8 cellular contexts compared by ENCODE assay signal in the genomic region with DNA sequence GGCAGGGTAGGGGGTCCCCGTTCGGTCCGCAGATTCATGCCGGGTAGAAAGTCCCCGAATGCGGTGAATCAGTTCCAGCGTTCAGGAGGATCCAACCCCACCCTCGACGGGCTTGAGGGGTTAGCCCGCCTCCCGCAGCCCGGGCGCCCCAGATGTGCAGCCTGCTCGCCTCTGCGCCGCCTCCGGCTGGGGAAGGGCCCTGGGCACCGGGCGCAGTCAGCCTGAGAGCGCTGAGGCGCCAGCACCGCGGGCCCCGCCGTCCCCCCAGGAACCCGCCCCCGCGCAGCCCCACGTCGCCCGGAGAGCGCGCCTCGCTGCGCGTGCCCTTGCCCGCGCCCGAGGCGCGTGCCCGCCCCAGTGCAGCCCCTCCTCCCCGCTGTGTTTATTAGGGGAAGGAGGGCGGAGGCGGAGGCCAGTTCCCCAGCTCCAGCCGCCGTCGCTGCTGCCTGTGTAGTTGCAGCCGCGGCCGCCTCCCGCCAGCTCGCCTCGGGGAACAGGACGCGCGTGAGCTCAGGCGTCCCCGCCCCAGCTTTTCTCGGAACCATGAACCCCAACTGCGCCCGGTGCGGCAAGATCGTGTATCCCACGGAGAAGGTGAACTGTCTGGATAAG. TPM values are rescaled to one million over a fixed set of nuclear protein-coding genes. Genes with fewer than 3 reads are reported as not detected.
DNase-seq lines count a peak whose midpoint lies in the region; ATAC-seq and TF ChIP-seq lines count a peak whose summit lies in the region.

A gene with protein sequence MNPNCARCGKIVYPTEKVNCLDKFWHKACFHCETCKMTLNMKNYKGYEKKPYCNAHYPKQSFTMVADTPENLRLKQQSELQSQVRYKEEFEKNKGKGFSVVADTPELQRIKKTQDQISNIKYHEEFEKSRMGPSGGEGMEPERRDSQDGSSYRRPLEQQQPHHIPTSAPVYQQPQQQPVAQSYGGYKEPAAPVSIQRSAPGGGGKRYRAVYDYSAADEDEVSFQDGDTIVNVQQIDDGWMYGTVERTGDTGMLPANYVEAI (plus strand): TSS at position 412 of the 612 bp plus-strand sequence. CDS start 132 bp downstream, at position 544.

- CTCF ChIA-PET in PC-3 (lab: Charles Lee), result no interaction called here

- H3K9me3 ChIP-seq in HUES48 (ENCODE audit: control insufficient read depth, insufficient read depth, low read length) (no peaks in the 10 kb centered on the region), PC-3 (ENCODE audit: low read length) (no peaks in the 10 kb centered on the region)

- no peak for TF ChIP-seq CTCF in PC-3 (conservative IDR thresholded peaks at IDR 0.05; ENCODE audit: low read depth, low read length)

- peak within 1 kb of the TSS; percentile 100 for H3K4me3 ChIP-seq in HUES48 (ENCODE audit: low read depth, low read length)
- H3K4me3 ChIP-seq in PC-3 (ENCODE audit: low read length), result peak within 1 kb of the TSS; percentile 98

- no TSS peak for BruUV-seq in PC-3 (replicated peaks; lab: Mats Ljungman, UMichigan)

- peaks cover 15% of the 10 kb centered on the region for H4K20me1 ChIP-seq in PC-3 (ENCODE audit: low read length)

- peaks cover 48% of the 10 kb centered on the region for H3K79me2 ChIP-seq in PC-3 (ENCODE audit: low read length)

- H2AFZ ChIP-seq in PC-3 (ENCODE audit: low read length), result peak within 1 kb of the TSS; percentile 91

- no peaks in the 10 kb centered on the region for H3K9me2 ChIP-seq in PC-3 (replicated peaks; ENCODE audit: low read length)

- H3K36me3 ChIP-seq in HUES48 (ENCODE audit: control insufficient read depth, insufficient read depth, low read length) (peaks cover 6% of the 10 kb centered on the region), PC-3 (ENCODE audit: low read depth, low read length) (no peaks in the 10 kb centered on the region)

- no peaks in the 10 kb centered on the region for H3K27me3 ChIP-seq in HUES48 (ENCODE audit: control insufficient read depth, insufficient read depth, low read length)
- no peaks in the 10 kb centered on the region for H3K27me3 ChIP-seq in PC-3 (ENCODE audit: low read length)

- peak within 1 kb of the TSS; percentile 89 for H3K9ac ChIP-seq in HUES48 (ENCODE audit: low read depth, low read length)
- H3K9ac ChIP-seq in PC-3 (ENCODE audit: low read length), result peak within 1 kb of the TSS; percentile 77

- H3K27ac ChIP-seq in HUES48 (ENCODE audit: low read depth, low read length) (peak within 1 kb of the TSS; percentile 96), PC-3 (ENCODE audit: low read length) (peak within 1 kb of the TSS; percentile 29), epithelial cell of prostate (peak within 1 kb of the TSS; percentile 89)

- DNase-seq in CMK (ENCODE audit: low read depth) (peak; percentile 83), PC-3 (peak; percentile 83), activated T-cell treated with anti-CD3 and anti-CD28 coated beads for 4 hours (peak; percentile 74), epithelial cell of prostate (ENCODE audit: low read depth, low spot score) (no peak), mucosa of gallbladder (ENCODE audit: low spot score) (peak; percentile 89)
- DNase-seq in stimulated activated CD8-positive, alpha-beta memory T cell treated with anti-CD3 and anti-CD28 coated beads, Interleukin-4, amount 100 ng/mL, for 4 hours (ENCODE audit: low read depth in 2 of 2, low spot score in 1 of 2), result peak; percentile 73 to 74

- H3K4me1 ChIP-seq in HUES48 (ENCODE audit: control insufficient read depth, insufficient read depth, low read length), result peaks cover 40% of the 10 kb centered on the region
- H3K4me1 ChIP-seq in PC-3 (ENCODE audit: insufficient read depth, low read length), result peaks cover 25% of the 10 kb centered on the region

- ATAC-seq in GM19468 (IDR thresholded peaks at IDR 0.05; ENCODE audit: extremely low read depth, unreplicated experiment), result peak; percentile 40
- peak; percentile 71 for ATAC-seq in PC-3

- no peaks in the 10 kb centered on the region for H3F3A ChIP-seq in PC-3 (ENCODE audit: low read length, unreplicated experiment)

- POLR2A ChIA-PET in PC-3 (lab: Charles Lee; ENCODE audit: unreplicated experiment), result no interaction called here

- intact Hi-C loops in PC-3 (cut with micrococcal nuclease), result no loop called here

- peak within 1 kb of the TSS; percentile 90 for H3K4me2 ChIP-seq in PC-3 (ENCODE audit: low read length)

RNA-seq across cellular contexts. Expression of the gene that starts here (rescaled TPM):
- total RNA-seq in PC-3 (2014; rRNA removed) (106 and 120 TPM in 2 replicates), mucosa of gallbladder (247 TPM)

Comparison
In these comparisons a context has a peak if more than half of its experiments do, and no peak if none do; other contexts are left out.
1. H3K27ac ChIP-seq: peak in every context shown above with its lines; median percentile 96 in HUES48; 89 in epithelial cell of prostate; 29 in PC-3.